8 cellular contexts compared by ENCODE assay signal in genomic region chr5:32444191-32444945, GRCh38. TPM values are rescaled to one million over a fixed set of nuclear protein-coding genes. Genes with fewer than 3 reads are reported as not detected.
A peak's percentile ranks its signal among the peaks of the same experiment; 100 is the strongest.
DNase-seq lines count a peak whose midpoint lies in the region; ATAC-seq and TF ChIP-seq lines count a peak whose summit lies in the region.

TSS of gene ZFR (minus strand) at chr5:32444740. CDS start at chr5:32444658, 82 bp downstream.

- WGBS in mammary epithelial cell (ENCODE audit: low coverage, missing lambda C conversion rate), result 0% methylated on average over 11 of the region's 81 CpGs
- WGBS in smooth muscle cell (ENCODE audit: low lambda C conversion rate), result under 1% methylated on average over 37 of the region's 81 CpGs

- peaks cover 24% of the 10 kb centered on the region for H3K4me1 ChIP-seq in mammary epithelial cell (ENCODE audit: insufficient read depth, low read length)
- H3K4me1 ChIP-seq in smooth muscle cell (ENCODE audit: low read depth), result peaks cover 19% of the 10 kb centered on the region

- H3F3A ChIP-seq in smooth muscle cell (ENCODE audit: low read depth), result peaks cover 5% of the 10 kb centered on the region

- DNase-seq in AG04450 (ENCODE audit: low read depth, low spot score) (peak; percentile 50), NCI-H2227 treated with DMSO at 0.1 percent for 48 hours (lab: John Stamatoyannopoulos, UW) (peak; percentile 93), mammary epithelial cell (peak; percentile 81), iPS-NIHi7 (ENCODE audit: extremely low spot score) (peak; percentile 96), smooth muscle cell (lab: John Stamatoyannopoulos, UW; ENCODE audit: unreplicated experiment) (peak; percentile 83)

- CTCF ChIA-PET in AG04450 (lab: Charles Lee) (interaction anchor here (1.3 kb wide), 1 partner anchor 45 kb away, joined by 4 read pairs; no protein-coding TSS in a partner anchor), mammary epithelial cell (lab: Charles Lee; ENCODE audit: low non-redundant PET) (no interaction called here)

- TF ChIP-seq POLR2A in GM18951 (IDR thresholded peaks at IDR 0.05; ENCODE audit: extremely low read depth, insufficient read depth, insufficient read length), result peak; percentile 68

- H3K9me3 ChIP-seq in AG04450 (ENCODE audit: control insufficient read depth, insufficient read depth, low read length) (no peaks in the 10 kb centered on the region; the same call in 1 of the 2 replicates), mammary epithelial cell (replicated peaks; ENCODE audit: insufficient read depth, low read length) (no peaks in the 10 kb centered on the region), smooth muscle cell (replicated peaks; ENCODE audit: low read depth) (no peaks in the 10 kb centered on the region)

- peak; percentile 87 for ATAC-seq in HG03175 (IDR thresholded peaks at IDR 0.05; ENCODE audit: unreplicated experiment)

- H3K4me2 ChIP-seq in mammary epithelial cell (ENCODE audit: insufficient read depth, low read depth, low read length) (peak within 1 kb of the TSS; percentile 80), smooth muscle cell (peak within 1 kb of the TSS; percentile 97)

- no peak for TF ChIP-seq CTCF in AG04450 (IDR thresholded peaks at IDR 0.05; ENCODE audit: low read depth, low read length)
- no peak for TF ChIP-seq CTCF in WI38 (IDR thresholded peaks at IDR 0.05; ENCODE audit: low read depth, low read length)
- TF ChIP-seq CTCF in mammary epithelial cell (conservative IDR thresholded peaks at IDR 0.05 in 1 of 2, IDR thresholded peaks at IDR 0.05 in 1 of 2; ENCODE audit: extremely low read depth in 1 of 2, insufficient read depth in 1 of 2, low read depth in 1 of 2, low read length in 2 of 2), result no peak
- TF ChIP-seq CTCF in smooth muscle cell (IDR thresholded peaks at IDR 0.05; ENCODE audit: borderline replicate concordance, insufficient read depth, poor library complexity, severe bottlenecking), result no peak

- dilution Hi-C loops in mammary epithelial cell (cut with HindIII; ENCODE audit: low sequenced_read_pairs), result no loop called here

- in situ Hi-C loops in GM18951 (cut with MboI; ENCODE audit: low sequenced_read_pairs, unreplicated experiment) (no loop called here), mammary epithelial cell (cut with MboI; ENCODE audit: low sequenced_read_pairs in 2 of 2) (no loop called here)

- H3K79me2 ChIP-seq in mammary epithelial cell (ENCODE audit: insufficient read depth, low read length) (peaks cover 53% of the 10 kb centered on the region), smooth muscle cell (ENCODE audit: low read depth) (peaks cover 43% of the 10 kb centered on the region)

- no peaks in the 10 kb centered on the region for H4K20me1 ChIP-seq in mammary epithelial cell (ENCODE audit: insufficient read depth, low read length)
- peaks cover 43% of the 10 kb centered on the region for H4K20me1 ChIP-seq in smooth muscle cell (ENCODE audit: low read depth)

- no TSS peak for BruUV-seq in mammary epithelial cell (replicated peaks; lab: Mats Ljungman, UMichigan)

- POLR2A ChIA-PET in AG04450 (lab: Yijun Ruan, JAX), result interaction anchor here (0.5 to 1.0 kb wide), 3 partner anchors 13 to 273 kb away, joined by 3 read pairs; no protein-coding TSS in a partner anchor

- H2AFZ ChIP-seq in mammary epithelial cell (ENCODE audit: low read depth, low read length) (peak within 1 kb of the TSS; percentile 79), smooth muscle cell (ENCODE audit: low read depth) (peak within 1 kb of the TSS; percentile 94)

- H3K9ac ChIP-seq in mammary epithelial cell (ENCODE audit: insufficient read depth, low read length) (peak within 1 kb of the TSS; percentile 75), smooth muscle cell (ENCODE audit: low read depth) (peak within 1 kb of the TSS; percentile 97)

- intact Hi-C loops in mammary epithelial cell (cut with micrococcal nuclease), result no loop called here

- H3K4me3 ChIP-seq in AG04450 (ENCODE audit: low read depth, low read length), result peak within 1 kb of the TSS; percentile 80
- H3K4me3 ChIP-seq in WI38 (ENCODE audit: low read depth, low read length), result peak within 1 kb of the TSS; percentile 77
- peak within 1 kb of the TSS; percentile 80 to 85 (median 83) for H3K4me3 ChIP-seq in mammary epithelial cell (replicated peaks in 1 of 3; ENCODE audit: insufficient read depth in 1 of 3, low read depth in 2 of 3, low read length in 3 of 3)
- peak within 1 kb of the TSS; percentile 99 for H3K4me3 ChIP-seq in smooth muscle cell

- peaks cover 1% of the 10 kb centered on the region for H3K36me3 ChIP-seq in mammary epithelial cell (ENCODE audit: insufficient read depth, low read length)
- no peaks in the 10 kb centered on the region for H3K36me3 ChIP-seq in smooth muscle cell (ENCODE audit: low read depth)

- no peaks in the 10 kb centered on the region for H3K27me3 ChIP-seq in AG04450 (ENCODE audit: control insufficient read depth, insufficient read depth, low read length)
- H3K27me3 ChIP-seq in mammary epithelial cell (ENCODE audit: insufficient read depth, low read length), result no peaks in the 10 kb centered on the region
- no peaks in the 10 kb centered on the region for H3K27me3 ChIP-seq in smooth muscle cell (ENCODE audit: low read depth)

- H3K27ac ChIP-seq in AG04450 (ENCODE audit: low read depth, low read length) (peak within 1 kb of the TSS; percentile 82), mammary epithelial cell (ENCODE audit: insufficient read depth, low read depth, low read length) (peak within 1 kb of the TSS; percentile 72), smooth muscle cell (ENCODE audit: low read depth) (peak within 1 kb of the TSS; percentile 93)

RNA-seq across cellular contexts. Expression of gene ZFR, which starts in this region (rescaled TPM):
- polyA plus RNA-seq in AG04450 (2011; rRNA removed), result 63.0 and 72.9 TPM in 2 replicates
- 138 and 171 TPM in 2 replicates for polyA minus RNA-seq in AG04450 (2011; rRNA and poly(A)+ RNA removed)
- total RNA-seq in mammary epithelial cell, result 10 to 100 TPM; 65.1 to 83.5 TPM
- 65.5 TPM for polyA plus RNA-seq in mammary epithelial cell
- 57.3 TPM for polyA minus RNA-seq in mammary epithelial cell
- total RNA-seq in smooth muscle cell, result 77.0 and 80.2 TPM in 2 replicates
- polyA plus RNA-seq in smooth muscle cell, result 54.9 and 61.1 TPM in 2 replicates

Comparison
In these comparisons a context has a peak if more than half of its experiments do, and no peak if none do; other contexts are left out.
1. Peak in every context shown above with its lines: DNase-seq, ATAC-seq, H3K4me3 ChIP-seq and H3K27ac ChIP-seq.